8 cellular contexts compared by ENCODE assay signal in genomic region chr5:181191526-181192336, GRCh38. TPM values are rescaled to one million over a fixed set of nuclear protein-coding genes. Genes with fewer than 3 reads are reported as not detected.
A peak's percentile ranks its signal among the peaks of the same experiment; 100 is the strongest.
DNase-seq lines count a peak whose midpoint lies in the region; ATAC-seq and TF ChIP-seq lines count a peak whose summit lies in the region.

No MANE protein-coding gene starts in this region.

- WGBS in psoas muscle, 3 donors, result 0 to 1% (median 0%) methylated on average over 54 to 64 of the region's 64 CpGs

- H3K9me3 ChIP-seq in OCI-LY3 (ENCODE audit: insufficient read depth, low read length) (no peaks in the 10 kb centered on the region), cardiac muscle cell (ENCODE audit: low read depth) (no peaks in the 10 kb centered on the region), psoas muscle (no peaks in the 10 kb centered on the region), uterus (no peaks in the 10 kb centered on the region)

- H3K36me3 ChIP-seq in GM06990 (ENCODE audit: control insufficient read depth, insufficient read depth, low read length) (no peaks in the 10 kb centered on the region), OCI-LY3 (replicated peaks; ENCODE audit: low read depth, low read length) (no peaks in the 10 kb centered on the region), cardiac muscle cell (no peaks in the 10 kb centered on the region), psoas muscle (ENCODE audit: insufficient read depth in 1 of 2, low read depth in 1 of 2) (peaks cover 0 to 8% of the 10 kb centered on the region in 2 donors), uterus (no peaks in the 10 kb centered on the region)

- intact Hi-C loops in psoas muscle (cut with DNase I) (loop anchor here in 1 of 2 donors (1.0 kb wide), 1 partner anchor 31 kb away; no protein-coding TSS in a partner anchor), uterus (cut with DNase I; ENCODE audit: low total_unique reads) (no loop called here)

- H3K36me3 Mint-ChIP-seq in activated naive CD4-positive, alpha-beta T cell treated with anti-CD3 and anti-CD28 coated beads, Interleukin-2, amount 50 U/mL, for 24 hours, result no peaks in the 10 kb centered on the region

- CTCF ChIA-PET in HEK293T (lab: Yijun Ruan, JAX), result interaction anchor here (0.8 to 1.5 kb wide), 2 partner anchors 13 to 15 kb away, joined by 3 to 7 read pairs; partner anchors contain the start of gene TRIM7

- H3K9ac ChIP-seq in OCI-LY3 (ENCODE audit: low read length), result peak overlapping the region; percentile 85

- no peaks in the 10 kb centered on the region for H3K27me3 Mint-ChIP-seq in activated naive CD4-positive, alpha-beta T cell treated with anti-CD3 and anti-CD28 coated beads, Interleukin-2, amount 50 U/mL, for 24 hours

- peak overlapping the region; percentile 89 for H3K4me2 ChIP-seq in OCI-LY3 (ENCODE audit: low read length)

- peak; percentile 74 to 81 (median 76) for ATAC-seq in psoas muscle

- H3K27ac ChIP-seq in OCI-LY3 (ENCODE audit: low read length), result peak overlapping the region; percentile 70
- peak overlapping the region; percentile 74 for H3K27ac ChIP-seq in cardiac muscle cell
- H3K27ac ChIP-seq in psoas muscle, result peak overlapping the region; percentile 92
- H3K27ac ChIP-seq in uterus, result peak overlapping the region; percentile 92 to 93

- POLR2A ChIA-PET in HEK293T (lab: Yijun Ruan, JAX), result interaction anchor here (0.6 to 8.8 kb wide), 16 partner anchors 13 to 374 kb away, joined by 3 to 164 read pairs (median 4); partner anchors contain the start of genes RACK1, TRIM41 and TRIM7

- H3K27me3 ChIP-seq in GM06990 (replicated peaks; ENCODE audit: control insufficient read depth, insufficient read depth, low read length), result no peaks in the 10 kb centered on the region
- H3K27me3 ChIP-seq in OCI-LY3 (ENCODE audit: low read depth, low read length), result no peaks in the 10 kb centered on the region
- peaks cover 15% of the 10 kb centered on the region for H3K27me3 ChIP-seq in cardiac muscle cell
- H3K27me3 ChIP-seq in psoas muscle (ENCODE audit: insufficient read depth in 3 of 3, low read length in 2 of 3), result no peaks in the 10 kb centered on the region
- no peaks in the 10 kb centered on the region for H3K27me3 ChIP-seq in uterus

- peak overlapping the region; percentile 82 for H2AFZ ChIP-seq in OCI-LY3 (ENCODE audit: low read depth, low read length)

- DNase-seq in GM06990 (ENCODE audit: extremely low read depth, insufficient read length) (peak; percentile 97), HEK293T (ENCODE audit: extremely low spot score) (peak; percentile 93), cardiac muscle cell (ENCODE audit: low read depth in 1 of 2, low spot score in 1 of 2) (peak; percentile 94 to 97), psoas muscle (peak; percentile 94 to 97), uterus (peak; percentile 96 to 98), NCI-H774 (lab: John Stamatoyannopoulos, UW) (no peak)

- H3K9me3 Mint-ChIP-seq in activated naive CD4-positive, alpha-beta T cell treated with anti-CD3 and anti-CD28 coated beads, Interleukin-2, amount 50 U/mL, for 24 hours, result peaks cover 4% of the 10 kb centered on the region

- H3K4me3 Mint-ChIP-seq in activated naive CD4-positive, alpha-beta T cell treated with anti-CD3 and anti-CD28 coated beads, Interleukin-2, amount 50 U/mL, for 24 hours, result peak overlapping the region; percentile 89

- peaks cover 29% of the 10 kb centered on the region for H3K4me1 Mint-ChIP-seq in activated naive CD4-positive, alpha-beta T cell treated with anti-CD3 and anti-CD28 coated beads, Interleukin-2, amount 50 U/mL, for 24 hours

- no peaks in the 10 kb centered on the region for H4K20me1 ChIP-seq in OCI-LY3 (ENCODE audit: insufficient read depth, low read length)

- TF ChIP-seq CTCF in GM06990 (IDR thresholded peaks at IDR 0.05; ENCODE audit: insufficient read depth, low read length, poor library complexity, severe bottlenecking), result no peak
- TF ChIP-seq CTCF in OCI-LY3 (IDR thresholded peaks at IDR 0.05; ENCODE audit: low read depth, low read length), result no peak
- TF ChIP-seq CTCF in cardiac muscle cell (IDR thresholded peaks at IDR 0.05; ENCODE audit: low read depth, low read length), result peak; percentile 7
- no peak for TF ChIP-seq CTCF in psoas muscle (IDR thresholded peaks at IDR 0.05)
- TF ChIP-seq CTCF in uterus (IDR thresholded peaks at IDR 0.05), result peak in 1 of 4 experiments; percentile 11

- H3K4me1 ChIP-seq in OCI-LY3 (ENCODE audit: low read length) (peaks cover 8% of the 10 kb centered on the region), cardiac muscle cell (ENCODE audit: low read depth) (peaks cover 6% of the 10 kb centered on the region), psoas muscle (peaks cover 5% of the 10 kb centered on the region), uterus (no peaks in the 10 kb centered on the region)

- peak overlapping the region; percentile 76 for H3K4me3 ChIP-seq in GM06990 (replicated peaks; ENCODE audit: low read depth, low read length)
- peak overlapping the region; percentile 81 for H3K4me3 ChIP-seq in OCI-LY3 (ENCODE audit: low read length)
- peak overlapping the region; percentile 69 for H3K4me3 ChIP-seq in cardiac muscle cell
- H3K4me3 ChIP-seq in psoas muscle, result peak overlapping the region; percentile 92
- peak overlapping the region; percentile 69 to 72 for H3K4me3 ChIP-seq in uterus

- H3K27ac Mint-ChIP-seq in activated naive CD4-positive, alpha-beta T cell treated with anti-CD3 and anti-CD28 coated beads, Interleukin-2, amount 50 U/mL, for 24 hours, result peak overlapping the region; percentile 100

- TF ChIP-seq POLR2A in uterus (IDR thresholded peaks at IDR 0.05), result peak; percentile 41 to 75

- H3K79me2 ChIP-seq in OCI-LY3 (ENCODE audit: low read length), result peaks cover 12% of the 10 kb centered on the region

TF ChIP-seq in HEK293T, 16 proteins besides CTCF, POLR2A, EP300 and RAD21:
- no peak for TF ChIP-seq SUZ12 (IDR thresholded peaks at IDR 0.05)
- TF ChIP-seq HDGF (IDR thresholded peaks at IDR 0.05; ENCODE audit: borderline replicate concordance), result no peak
- no peak for TF ChIP-seq FOXA1 (IDR thresholded peaks at IDR 0.05)
- no peak for TF ChIP-seq L3MBTL2 (conservative IDR thresholded peaks at IDR 0.05)
- peak; percentile 90 for TF ChIP-seq ELF4 (IDR thresholded peaks at IDR 0.05)
- TF ChIP-seq ARNT (IDR thresholded peaks at IDR 0.05), result peak; percentile 50; the same call in 1 of the 2 replicates
- no peak for TF ChIP-seq LEF1 (IDR thresholded peaks at IDR 0.05; ENCODE audit: borderline replicate concordance)
- TF ChIP-seq PKNOX1 (IDR thresholded peaks at IDR 0.05), result no peak
- no peak for TF ChIP-seq NFRKB (IDR thresholded peaks at IDR 0.05)
- TF ChIP-seq FOXM1 (IDR thresholded peaks at IDR 0.05; ENCODE audit: borderline replicate concordance), result no peak; the same call in 1 of the 2 replicates
- TF ChIP-seq FOXK2 (IDR thresholded peaks at IDR 0.05), result no peak
- TF ChIP-seq BHLHE40 (IDR thresholded peaks at IDR 0.05; ENCODE audit: borderline replicate concordance), result no peak
- TF ChIP-seq CTBP1 (IDR thresholded peaks at IDR 0.05; ENCODE audit: borderline replicate concordance), result 0 out of 2 replicates have a peak, but pooled peaks have one; percentile 46

RNA-seq across cellular contexts. Expression of gene TRIM7, which starts 13.3 kb away (rescaled TPM):
- 0.39 TPM in 1 of 2 replicates, not detected in the other for total RNA-seq in cardiac muscle cell
- 0.11 and 0.20 TPM in 2 replicates for polyA plus RNA-seq in cardiac muscle cell
- total RNA-seq in psoas muscle, result 10 to 100 TPM; 18.5 to 42.6 (median 32.4) TPM
- polyA plus RNA-seq in psoas muscle, result 10 to 100 TPM; 10.4 to 37.7 (median 21.2) TPM
- total RNA-seq in uterus, result 1 to 10 TPM; 1.2 to 7.7 (median 1.6) TPM

RNA-seq across cellular contexts. Expression of gene TRIM41, which starts 31.4 kb away (rescaled TPM):
- 29.4 and 30.1 TPM in 2 replicates for total RNA-seq in cardiac muscle cell
- polyA plus RNA-seq in cardiac muscle cell, result 3.4 and 5.4 TPM in 2 replicates
- total RNA-seq in psoas muscle, result 10 to 100 TPM; 26.6 to 33.6 (median 31.5) TPM
- polyA plus RNA-seq in psoas muscle, result 10 to 100 TPM; 12.5 to 44.0 (median 17.4) TPM
- total RNA-seq in uterus, result 10 to 100 TPM in 2 of 4 donors, 1 to 10 TPM in 2; 4.7 to 18.8 (median 12.2) TPM

RNA-seq across cellular contexts. Expression of gene OR2V2, which starts 44.3 kb away (rescaled TPM):
- total RNA-seq in cardiac muscle cell (not detected in 2 replicates), psoas muscle (not detected), uterus (not detected)
- polyA plus RNA-seq in cardiac muscle cell (not detected in 2 replicates), psoas muscle (not detected)

RNA-seq across cellular contexts. Expression of gene RACK1, which starts 52.0 kb away (rescaled TPM):
- total RNA-seq in cardiac muscle cell, result 2,235 and 2,267 TPM in 2 replicates
- 803 and 899 TPM in 2 replicates for polyA plus RNA-seq in cardiac muscle cell
- total RNA-seq in psoas muscle, result 1,000 to 10,000 TPM in 1 of 4 donors, 100 to 1,000 TPM in 3; 832 to 1,110 (median 978) TPM
- 1,000 to 10,000 TPM; 1,678 to 3,660 (median 1,849) TPM for polyA plus RNA-seq in psoas muscle
- 1,000 to 10,000 TPM; 1,656 to 5,035 (median 2,557) TPM for total RNA-seq in uterus
